Comparison of ENCODE assay signal across 1 cellular context in genomic region chr15:57322602-57323250, GRCh38.
TF ChIP-seq lines count a peak whose summit lies in the region.

No MANE protein-coding gene starts in this region.

TF ChIP-seq in K562, 482 proteins besides CTCF, POLR2A, EP300 and RAD21:
- TF ChIP-seq NFRKB (IDR thresholded peaks at IDR 0.05; ENCODE audit: low read depth) (peak; percentile 65; the same call in 1 of the 2 replicates), CHD1 (IDR thresholded peaks at IDR 0.05; ENCODE audit: low read length) (peak; percentile 32), SPI1 (IDR thresholded peaks at IDR 0.05; ENCODE audit: borderline replicate concordance, low read depth, low read length) (no peak), KDM5B (IDR thresholded peaks at IDR 0.05; ENCODE audit: insufficient replicate concordance, low read depth, low read length) (peak; percentile 49), UBTF (IDR thresholded peaks at IDR 0.05; ENCODE audit: borderline replicate concordance in 1 of 2, low read depth in 2 of 2, low read length in 2 of 2) (0 out of 4 replicates have a peak, but pooled peaks of 1 of the 2 experiments have one; percentile 23), THRB (CRISPR knock-in tag; conservative IDR thresholded peaks at IDR 0.05) (0 out of 2 replicates have a peak, but pooled peaks have one; percentile 5), STAT6 (CRISPR knock-in tag; IDR thresholded peaks at IDR 0.05) (0 out of 2 replicates have a peak, but pooled peaks have one; percentile 4), PRMT5 (CRISPR knock-in tag; IDR thresholded peaks at IDR 0.05) (no peak), MLX (CRISPR knock-in tag; conservative IDR thresholded peaks at IDR 0.05) (0 out of 4 replicates have a peak, but pooled peaks of 1 of the 2 experiments have one; percentile 20), PRDM10 (IDR thresholded peaks at IDR 0.05; ENCODE audit: partially characterized antibody) (no peak), ZNF449 (CRISPR knock-in tag; IDR thresholded peaks at IDR 0.05) (0 out of 2 replicates have a peak, but pooled peaks have one; percentile 11), HDGF (IDR thresholded peaks at IDR 0.05) (peak; percentile 69; the same call in 1 of the 2 replicates), MIER1 (IDR thresholded peaks at IDR 0.05; ENCODE audit: low read depth) (peak; percentile 32; the same call in 1 of the 2 replicates), ARNT (IDR thresholded peaks at IDR 0.05) (peak in 1 of 2 experiments; percentile 47; a peak in 2 of 4 replicates)
